In genomic region chr1:54794401-54795099, GRCh38 we compare ENCODE assay signal across 11 cellular contexts. TPM values are rescaled to one million over a fixed set of nuclear protein-coding genes. Genes with fewer than 3 reads are reported as not detected.
DNase-seq lines count a peak whose midpoint lies in the region; ATAC-seq and TF ChIP-seq lines count a peak whose summit lies in the region.
"Had no signal": no experiment of that assay in that cellular context is flagged by ENCODE, and none has a peak within 500 bp of the region (broad histone marks: within the 10 kb centered on the region; RNA-seq: fewer than 3 reads in every experiment).

No MANE protein-coding gene starts in this region.

- CTCF ChIA-PET in activated CD4-positive, alpha-beta T cell treated with anti-CD3 and anti-CD28 coated beads, Interleukin-2, amount 10 ng/mL, durations not matched to agents 7 days and 5 days (lab: Charles Lee) = interaction anchor here (1.1 to 1.8 kb wide), 2 partner anchors 44 to 78 kb away, joined by 3 to 4 read pairs; partner anchors contain the start of gene TTC4

- no peak for TF ChIP-seq POLR2A in stomach (IDR thresholded peaks at IDR 0.05)

- H3K36me3 ChIP-seq in stomach (peaks cover 0 to 9% (median 3%) of the 10 kb centered on the region in 4 donors), WERI-Rb-1 (no peaks in the 10 kb centered on the region)

- no peak for DNase-seq in activated CD4-positive, alpha-beta T cell treated with anti-CD3 and anti-CD28 coated beads, Interleukin-2, amount 10 ng/mL, durations not matched to agents 7 days and 5 days
- no peak for DNase-seq in activated CD4-positive, alpha-beta T cell treated with anti-CD3 and anti-CD28 coated beads for 48 hours
- DNase-seq in SW480 (ENCODE audit: low spot score) (peak; percentile 49), islet precursor cell (peak; percentile 83), stomach (peak; percentile 53), GM20000 (ENCODE audit: low spot score) (no peak), WERI-Rb-1 (no peak)
- DNase-seq: activated naive CD4-positive, alpha-beta T cell; NCI-H774; retina had no signal

- no peak overlapping the region for H3K4me3 Mint-ChIP-seq in activated CD4-positive, alpha-beta T cell treated with anti-CD3 and anti-CD28 coated beads, Interleukin-2, amount 10 ng/mL, durations not matched to agents 7 days and 5 days

- H3K36me3 Mint-ChIP-seq in activated CD4-positive, alpha-beta T cell treated with anti-CD3 and anti-CD28 coated beads, Interleukin-2, amount 10 ng/mL, durations not matched to agents 7 days and 5 days (ENCODE audit: low read depth) = peaks cover 7% of the 10 kb centered on the region

- H3K27me3 ChIP-seq in stomach (no peaks in the 10 kb centered on the region), WERI-Rb-1 (ENCODE audit: insufficient read depth, low read depth, severe bottlenecking) (no peaks in the 10 kb centered on the region)

- no peaks in the 10 kb centered on the region for H3K27me3 Mint-ChIP-seq in activated CD4-positive, alpha-beta T cell treated with anti-CD3 and anti-CD28 coated beads, Interleukin-2, amount 10 ng/mL, durations not matched to agents 7 days and 5 days

- peaks cover 6% of the 10 kb centered on the region for H3K9me3 Mint-ChIP-seq in activated CD4-positive, alpha-beta T cell treated with anti-CD3 and anti-CD28 coated beads, Interleukin-2, amount 10 ng/mL, durations not matched to agents 7 days and 5 days

- POLR2A ChIA-PET in activated CD4-positive, alpha-beta T cell treated with anti-CD3 and anti-CD28 coated beads, Interleukin-2, amount 10 ng/mL, durations not matched to agents 7 days and 5 days (lab: Charles Lee) = no interaction called here

- 45 to 67% (median 50%) methylated on average over 2 to 3 of the region's 3 CpGs for WGBS in stomach, 5 donors

- peak overlapping the region; percentile 31 for H3K27ac Mint-ChIP-seq in activated CD4-positive, alpha-beta T cell treated with anti-CD3 and anti-CD28 coated beads, Interleukin-2, amount 10 ng/mL, durations not matched to agents 7 days and 5 days

- TF ChIP-seq CTCF in stomach (IDR thresholded peaks at IDR 0.05) = no peak
- TF ChIP-seq CTCF in GM20000 (IDR thresholded peaks at IDR 0.05; ENCODE audit: extremely low read depth, missing control alignments) = no peak
- TF ChIP-seq CTCF in WERI-Rb-1 (IDR thresholded peaks at IDR 0.05; ENCODE audit: low read depth, low read length) = no peak

- H3K4me3 ChIP-seq in stomach (no peak overlapping the region), WERI-Rb-1 (ENCODE audit: low read depth, low read length) (no peak overlapping the region)

- no peak for ATAC-seq in HG02973 (IDR thresholded peaks at IDR 0.05; ENCODE audit: unreplicated experiment)

- intact Hi-C loops in stomach (cut with DNase I; ENCODE audit: low total_unique reads) = no loop called here

- H3K27ac ChIP-seq in stomach (peak overlapping the region; percentile 16 to 89 (median 61)), WERI-Rb-1 (no peak overlapping the region)

- H3K4me1 ChIP-seq in stomach = peaks cover 6 to 53% (median 31%) of the 10 kb centered on the region in 4 donors

- H3K4me1 Mint-ChIP-seq in activated CD4-positive, alpha-beta T cell treated with anti-CD3 and anti-CD28 coated beads, Interleukin-2, amount 10 ng/mL, durations not matched to agents 7 days and 5 days = peaks cover 36% of the 10 kb centered on the region

- H3K9me3 ChIP-seq in stomach (peaks cover 0 to 10% (median 3%) of the 10 kb centered on the region in 4 donors), WERI-Rb-1 (ENCODE audit: severe bottlenecking) (no peaks in the 10 kb centered on the region)

- no peak for TF ChIP-seq EP300 in stomach (IDR thresholded peaks at IDR 0.05)

RNA-seq across cellular contexts. Expression of gene TTC22, which starts 6.6 kb away (rescaled TPM):
- total RNA-seq in activated CD4-positive, alpha-beta T cell treated with anti-CD3 and anti-CD28 coated beads, Interleukin-2, amount 10 ng/mL, durations not matched to agents 7 days and 5 days = 10 to 100 TPM in 1 of 2 experiments, 1 to 10 TPM in 1; 9.9 to 10.6 TPM
- total RNA-seq in stomach = 10 to 100 TPM in 3 of 5 donors, 1 to 10 TPM in 2; 6.7 to 65.2 (median 27.4) TPM
- polyA plus RNA-seq in stomach = 10 to 100 TPM in 2 of 3 donors, 1 to 10 TPM in 1; 4.2 to 26.1 (median 17.2) TPM

RNA-seq across cellular contexts. Expression of gene PARS2, which starts 30.2 kb away (rescaled TPM):
- total RNA-seq in activated CD4-positive, alpha-beta T cell treated with anti-CD3 and anti-CD28 coated beads, Interleukin-2, amount 10 ng/mL, durations not matched to agents 7 days and 5 days = 1 to 10 TPM; 3.2 to 4.3 TPM
- total RNA-seq in stomach = 1 to 10 TPM in 2 of 5 donors, under 1 TPM in 2, not detected in 1; 0.29 to 3.6 (median 0.77) TPM
- 1 to 10 TPM; 1.8 to 2.4 (median 2.2) TPM for polyA plus RNA-seq in stomach

Comparison
In these comparisons a context has a peak if more than half of its experiments do, and no peak if none do; other contexts are left out.
1. DNase-seq: peak in SW480 (single experiment), islet precursor cell (single experiment) and stomach (single experiment); none in activated CD4-positive, alpha-beta T cell treated with anti-CD3 and anti-CD28 coated beads, Interleukin-2, amount 10 ng/mL, durations not matched to agents 7 days and 5 days (single experiment), activated CD4-positive, alpha-beta T cell treated with anti-CD3 and anti-CD28 coated beads for 48 hours (single experiment), GM20000 (single experiment) and WERI-Rb-1 (single experiment).